ENCODE assay signal across 14 cellular contexts in genomic region chr7:18700147-18700546, GRCh38.
DNase-seq lines count a peak whose midpoint lies in the region; ATAC-seq and TF ChIP-seq lines count a peak whose summit lies in the region.
"Had no signal": no experiment of that assay in that cellular context is flagged by ENCODE, and none has a peak within 500 bp of the region (broad histone marks: within the 10 kb centered on the region; RNA-seq: fewer than 3 reads in every experiment).

No MANE protein-coding gene starts in this region.

- H3K4me3 ChIP-seq in GM12864 (ENCODE audit: low read depth, low read length) (no peak overlapping the region), epithelial cell of proximal tubule (ENCODE audit: low read depth, low read length) (no peak overlapping the region), GM23248 (no peak overlapping the region)
- H3K4me3 ChIP-seq: skin epidermis had no signal

- H3F3A ChIP-seq in GM23248 (ENCODE audit: insufficient read depth): no peaks in the 10 kb centered on the region

- H3K4me1 Mint-ChIP-seq in T-helper 2 cell treated with Interferon-gamma antibody and Interleukin-4, amounts not matched to agents 5 μg/mL and 100 μg/mL, for 36 hours (ENCODE audit: low read depth): no peaks in the 10 kb centered on the region

- no peaks in the 10 kb centered on the region for H3K79me2 ChIP-seq in GM23248 (ENCODE audit: insufficient read depth)

- 91 to 92% methylated on average over 7 of the region's 7 CpGs for WGBS in GM23248 (ENCODE audit: low coverage in 1 of 2, low lambda C conversion rate in 2 of 2, missing lambda C conversion rate in 2 of 2), 2 experiments

- no peaks in the 10 kb centered on the region for H3K27me3 Mint-ChIP-seq in T-helper 2 cell treated with Interferon-gamma antibody and Interleukin-4, amounts not matched to agents 5 μg/mL and 100 μg/mL, for 36 hours (ENCODE audit: low read depth)

- H3K36me3 ChIP-seq in GM23248 (ENCODE audit: low read depth): no peaks in the 10 kb centered on the region

- H3K27ac Mint-ChIP-seq in T-helper 2 cell treated with Interferon-gamma antibody and Interleukin-4, amounts not matched to agents 5 μg/mL and 100 μg/mL, for 36 hours: no peak overlapping the region
- H3K27ac Mint-ChIP-seq: T-helper 1 cell treated with Interleukin-12 subunit alpha and Interleukin-12 subunit beta and Interleukin-4 antibody, amounts not matched to agents 30 μg/mL and 1 μg/mL, for 36 hours had no signal

- no peak overlapping the region for H2AFZ ChIP-seq in GM23248

- no peaks in the 10 kb centered on the region for H3K9me2 ChIP-seq in GM23248 (ENCODE audit: insufficient read depth)

- H3K4me2 ChIP-seq in GM23248 (ENCODE audit: unreplicated experiment): no peak overlapping the region

- DNase-seq in GM12864 (ENCODE audit: low read depth): no peak
- DNase-seq in NAMALWA (ENCODE audit: low spot score): peak; percentile 72
- DNase-seq in epithelial cell of proximal tubule (ENCODE audit: low read depth): no peak
- DNase-seq in foreskin melanocyte: no peak
- DNase-seq in GM23248: no peak
- DNase-seq in T-helper 2 cell treated with Interferon-gamma antibody and Interleukin-4, amounts not matched to agents 5 μg/mL and 100 μg/mL, for 36 hours (ENCODE audit: low spot score): no peak
- DNase-seq: activated T-cell treated with anti-CD3 and anti-CD28 coated beads, Interleukin-2, amount 50 U/mL, for 4 hours; central memory CD4-positive, alpha-beta T cell; NCI-H345; stimulated activated CD8-positive, alpha-beta memory T cell treated with anti-CD3 and anti-CD28 coated beads, Interleukin-4, amount 100 ng/mL, for 48 hours had no signal

- no peak overlapping the region for H3K4me3 Mint-ChIP-seq in T-helper 2 cell treated with Interferon-gamma antibody and Interleukin-4, amounts not matched to agents 5 μg/mL and 100 μg/mL, for 36 hours
- H3K4me3 Mint-ChIP-seq: activated T-cell treated with anti-CD3 and anti-CD28 coated beads, Interleukin-2, amount 50 U/mL, for 4 hours; T-helper 1 cell treated with Interleukin-12 subunit alpha and Interleukin-12 subunit beta and Interleukin-4 antibody, amounts not matched to agents 30 μg/mL and 1 μg/mL, for 36 hours had no signal

- in situ Hi-C loops in GM23248 (cut with MboI): no loop called here

- ATAC-seq in GM19438 (IDR thresholded peaks at IDR 0.05; ENCODE audit: low read depth, unreplicated experiment) (peak; percentile 66), GM18858 (IDR thresholded peaks at IDR 0.05; ENCODE audit: unreplicated experiment) (no peak)
- ATAC-seq: activated T-cell treated with anti-CD3 and anti-CD28 coated beads, Interleukin-2, amount 50 U/mL, for 4 hours had no signal

- no peaks in the 10 kb centered on the region for H3K36me3 Mint-ChIP-seq in T-helper 2 cell treated with Interferon-gamma antibody and Interleukin-4, amounts not matched to agents 5 μg/mL and 100 μg/mL, for 36 hours (ENCODE audit: low read depth)

- H3K9me3 ChIP-seq in GM23248 (ENCODE audit: low read depth): no peaks in the 10 kb centered on the region

- TF ChIP-seq CTCF in GM12864 (IDR thresholded peaks at IDR 0.05; ENCODE audit: low read depth, low read length, missing control alignments): peak; percentile 53
- peak; percentile 26 for TF ChIP-seq CTCF in epithelial cell of proximal tubule (conservative IDR thresholded peaks at IDR 0.05; ENCODE audit: low read depth, low read length)

- H3K4me1 ChIP-seq in GM23248 (ENCODE audit: insufficient read depth): 0 out of 2 replicates have a peak, but pooled peaks cover 4% of the 10 kb centered on the region

- no peaks in the 10 kb centered on the region for H3K27me3 ChIP-seq in GM23248 (replicated peaks; ENCODE audit: insufficient read depth)

- no peaks in the 10 kb centered on the region for H3K9me3 Mint-ChIP-seq in T-helper 2 cell treated with Interferon-gamma antibody and Interleukin-4, amounts not matched to agents 5 μg/mL and 100 μg/mL, for 36 hours
- H3K9me3 Mint-ChIP-seq: activated T-cell treated with anti-CD3 and anti-CD28 coated beads, Interleukin-2, amount 50 U/mL, for 4 hours; T-helper 1 cell treated with Interleukin-12 subunit alpha and Interleukin-12 subunit beta and Interleukin-4 antibody, amounts not matched to agents 30 μg/mL and 1 μg/mL, for 36 hours had no signal

- H3K9ac ChIP-seq in GM23248: no peak overlapping the region

- H4K20me1 ChIP-seq in GM23248 (ENCODE audit: insufficient read depth): no peaks in the 10 kb centered on the region

- no peak overlapping the region for H3K27ac ChIP-seq in GM23248
- H3K27ac ChIP-seq: skin epidermis had no signal
